2 cellular contexts compared by ENCODE assay signal in genomic region chr1:235253219-235253640, GRCh38.
TF ChIP-seq lines count a peak whose summit lies in the region.

No MANE protein-coding gene starts in this region.

TF ChIP-seq in HEK293, 187 proteins besides CTCF, POLR2A, EP300 and RAD21 (continued from another document and continues in another):
- TF ChIP-seq, protein P1, sequence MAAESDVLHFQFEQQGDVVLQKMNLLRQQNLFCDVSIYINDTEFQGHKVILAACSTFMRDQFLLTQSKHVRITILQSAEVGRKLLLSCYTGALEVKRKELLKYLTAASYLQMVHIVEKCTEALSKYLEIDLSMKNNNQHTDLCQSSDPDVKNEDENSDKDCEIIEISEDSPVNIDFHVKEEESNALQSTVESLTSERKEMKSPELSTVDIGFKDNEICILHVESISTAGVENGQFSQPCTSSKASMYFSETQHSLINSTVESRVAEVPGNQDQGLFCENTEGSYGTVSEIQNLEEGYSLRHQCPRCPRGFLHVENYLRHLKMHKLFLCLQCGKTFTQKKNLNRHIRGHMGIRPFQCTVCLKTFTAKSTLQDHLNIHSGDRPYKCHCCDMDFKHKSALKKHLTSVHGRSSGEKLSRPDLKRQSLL (tag by site-specific recombination; IDR thresholded peaks at IDR 0.05): peak; percentile 68; the same call in 1 of the 2 replicates
- TF ChIP-seq GLIS1 (tag by site-specific recombination; IDR thresholded peaks at IDR 0.05) (peak; percentile 55), ZEB2 (tag by site-specific recombination; IDR thresholded peaks at IDR 0.05) (peak; percentile 29; the same call in 1 of the 2 replicates), ZNF324 (tag by site-specific recombination; IDR thresholded peaks at IDR 0.05) (peak; percentile 57; the same call in 1 of the 2 replicates), BCL11A (tag by site-specific recombination; IDR thresholded peaks at IDR 0.05; ENCODE audit: low read depth) (no peak), ZNF629 (tag by site-specific recombination; IDR thresholded peaks at IDR 0.05) (peak; percentile 28; the same call in 1 of the 2 replicates), REPIN1 (tag by site-specific recombination; IDR thresholded peaks at IDR 0.05; ENCODE audit: low read depth) (peak; percentile 19; the same call in 1 of the 2 replicates), TCF7L2 (IDR thresholded peaks at IDR 0.05; ENCODE audit: borderline replicate concordance, low read depth, low read length) (0 out of 2 replicates have a peak, but pooled peaks have one; percentile 17), PRDM1 (tag by site-specific recombination; IDR thresholded peaks at IDR 0.05) (peak; percentile 65; the same call in 1 of the 2 replicates), ZXDB (tag by site-specific recombination; IDR thresholded peaks at IDR 0.05) (peak; percentile 11; the same call in 1 of the 2 replicates), ZSCAN30 (tag by site-specific recombination; IDR thresholded peaks at IDR 0.05) (peak; percentile 46; the same call in 1 of the 2 replicates), SP7 (tag by site-specific recombination; IDR thresholded peaks at IDR 0.05) (peak; percentile 36; the same call in 1 of the 2 replicates), IKZF3 (tag by site-specific recombination; IDR thresholded peaks at IDR 0.05) (peak; percentile 95), ZNF335 (tag by site-specific recombination; conservative IDR thresholded peaks at IDR 0.05) (no peak), ZNF596 (tag by site-specific recombination; IDR thresholded peaks at IDR 0.05) (no peak)
- TF ChIP-seq, protein P2, sequence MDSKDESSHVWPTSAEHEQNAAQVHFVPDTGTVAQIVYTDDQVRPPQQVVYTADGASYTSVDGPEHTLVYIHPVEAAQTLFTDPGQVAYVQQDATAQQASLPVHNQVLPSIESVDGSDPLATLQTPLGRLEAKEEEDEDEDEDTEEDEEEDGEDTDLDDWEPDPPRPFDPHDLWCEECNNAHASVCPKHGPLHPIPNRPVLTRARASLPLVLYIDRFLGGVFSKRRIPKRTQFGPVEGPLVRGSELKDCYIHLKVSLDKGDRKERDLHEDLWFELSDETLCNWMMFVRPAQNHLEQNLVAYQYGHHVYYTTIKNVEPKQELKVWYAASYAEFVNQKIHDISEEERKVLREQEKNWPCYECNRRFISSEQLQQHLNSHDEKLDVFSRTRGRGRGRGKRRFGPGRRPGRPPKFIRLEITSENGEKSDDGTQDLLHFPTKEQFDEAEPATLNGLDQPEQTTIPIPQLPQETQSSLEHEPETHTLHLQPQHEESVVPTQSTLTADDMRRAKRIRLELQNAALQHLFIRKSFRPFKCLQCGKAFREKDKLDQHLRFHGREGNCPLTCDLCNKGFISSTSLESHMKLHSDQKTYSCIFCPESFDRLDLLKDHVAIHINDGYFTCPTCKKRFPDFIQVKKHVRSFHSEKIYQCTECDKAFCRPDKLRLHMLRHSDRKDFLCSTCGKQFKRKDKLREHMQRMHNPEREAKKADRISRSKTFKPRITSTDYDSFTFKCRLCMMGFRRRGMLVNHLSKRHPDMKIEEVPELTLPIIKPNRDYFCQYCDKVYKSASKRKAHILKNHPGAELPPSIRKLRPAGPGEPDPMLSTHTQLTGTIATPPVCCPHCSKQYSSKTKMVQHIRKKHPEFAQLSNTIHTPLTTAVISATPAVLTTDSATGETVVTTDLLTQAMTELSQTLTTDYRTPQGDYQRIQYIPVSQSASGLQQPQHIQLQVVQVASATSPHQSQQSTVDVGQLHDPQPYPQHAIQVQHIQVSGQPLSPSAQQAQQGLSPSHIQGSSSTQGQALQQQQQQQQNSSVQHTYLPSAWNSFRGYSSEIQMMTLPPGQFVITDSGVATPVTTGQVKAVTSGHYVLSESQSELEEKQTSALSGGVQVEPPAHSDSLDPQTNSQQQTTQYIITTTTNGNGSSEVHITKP (tag by site-specific recombination; IDR thresholded peaks at IDR 0.05): peak; percentile 33; the same call in 1 of the 2 replicates
- TF ChIP-seq, protein P3, sequence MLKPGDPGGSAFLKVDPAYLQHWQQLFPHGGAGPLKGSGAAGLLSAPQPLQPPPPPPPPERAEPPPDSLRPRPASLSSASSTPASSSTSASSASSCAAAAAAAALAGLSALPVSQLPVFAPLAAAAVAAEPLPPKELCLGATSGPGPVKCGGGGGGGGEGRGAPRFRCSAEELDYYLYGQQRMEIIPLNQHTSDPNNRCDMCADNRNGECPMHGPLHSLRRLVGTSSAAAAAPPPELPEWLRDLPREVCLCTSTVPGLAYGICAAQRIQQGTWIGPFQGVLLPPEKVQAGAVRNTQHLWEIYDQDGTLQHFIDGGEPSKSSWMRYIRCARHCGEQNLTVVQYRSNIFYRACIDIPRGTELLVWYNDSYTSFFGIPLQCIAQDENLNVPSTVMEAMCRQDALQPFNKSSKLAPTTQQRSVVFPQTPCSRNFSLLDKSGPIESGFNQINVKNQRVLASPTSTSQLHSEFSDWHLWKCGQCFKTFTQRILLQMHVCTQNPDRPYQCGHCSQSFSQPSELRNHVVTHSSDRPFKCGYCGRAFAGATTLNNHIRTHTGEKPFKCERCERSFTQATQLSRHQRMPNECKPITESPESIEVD (tag by site-specific recombination; IDR thresholded peaks at IDR 0.05): peak; percentile 62
- TF ChIP-seq, protein P4, sequence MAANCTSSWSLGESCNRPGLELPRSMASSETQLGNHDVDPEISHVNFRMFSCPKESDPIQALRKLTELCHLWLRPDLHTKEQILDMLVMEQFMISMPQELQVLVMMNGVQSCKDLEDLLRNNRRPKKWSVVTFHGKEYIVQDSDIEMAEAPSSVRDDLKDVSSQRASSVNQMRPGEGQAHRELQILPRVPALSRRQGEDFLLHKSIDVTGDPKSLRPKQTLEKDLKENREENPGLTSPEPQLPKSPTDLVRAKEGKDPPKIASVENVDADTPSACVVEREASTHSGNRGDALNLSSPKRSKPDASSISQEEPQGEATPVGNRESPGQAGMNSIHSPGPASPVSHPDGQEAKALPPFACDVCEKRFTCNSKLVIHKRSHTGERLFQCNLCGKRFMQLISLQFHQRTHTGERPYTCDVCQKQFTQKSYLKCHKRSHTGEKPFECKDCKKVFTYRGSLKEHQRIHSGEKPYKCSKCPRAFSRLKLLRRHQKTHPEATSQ (tag by site-specific recombination; IDR thresholded peaks at IDR 0.05): no peak
- TF ChIP-seq, protein P5, sequence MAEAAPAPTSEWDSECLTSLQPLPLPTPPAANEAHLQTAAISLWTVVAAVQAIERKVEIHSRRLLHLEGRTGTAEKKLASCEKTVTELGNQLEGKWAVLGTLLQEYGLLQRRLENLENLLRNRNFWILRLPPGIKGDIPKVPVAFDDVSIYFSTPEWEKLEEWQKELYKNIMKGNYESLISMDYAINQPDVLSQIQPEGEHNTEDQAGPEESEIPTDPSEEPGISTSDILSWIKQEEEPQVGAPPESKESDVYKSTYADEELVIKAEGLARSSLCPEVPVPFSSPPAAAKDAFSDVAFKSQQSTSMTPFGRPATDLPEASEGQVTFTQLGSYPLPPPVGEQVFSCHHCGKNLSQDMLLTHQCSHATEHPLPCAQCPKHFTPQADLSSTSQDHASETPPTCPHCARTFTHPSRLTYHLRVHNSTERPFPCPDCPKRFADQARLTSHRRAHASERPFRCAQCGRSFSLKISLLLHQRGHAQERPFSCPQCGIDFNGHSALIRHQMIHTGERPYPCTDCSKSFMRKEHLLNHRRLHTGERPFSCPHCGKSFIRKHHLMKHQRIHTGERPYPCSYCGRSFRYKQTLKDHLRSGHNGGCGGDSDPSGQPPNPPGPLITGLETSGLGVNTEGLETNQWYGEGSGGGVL (tag by site-specific recombination; IDR thresholded peaks at IDR 0.05): no peak

TF ChIP-seq in K562, 482 proteins besides CTCF, POLR2A, EP300 and RAD21 (continued from another document and continues in another):
- TF ChIP-seq MGA (IDR thresholded peaks at IDR 0.05): no peak
- TF ChIP-seq CBX5 (IDR thresholded peaks at IDR 0.05; ENCODE audit: borderline replicate concordance, low read depth): no peak
- TF ChIP-seq HDAC1 (IDR thresholded peaks at IDR 0.05): no peak
- TF ChIP-seq MEIS2 (IDR thresholded peaks at IDR 0.05; ENCODE audit: partially characterized antibody): no peak
- TF ChIP-seq, protein P6, sequence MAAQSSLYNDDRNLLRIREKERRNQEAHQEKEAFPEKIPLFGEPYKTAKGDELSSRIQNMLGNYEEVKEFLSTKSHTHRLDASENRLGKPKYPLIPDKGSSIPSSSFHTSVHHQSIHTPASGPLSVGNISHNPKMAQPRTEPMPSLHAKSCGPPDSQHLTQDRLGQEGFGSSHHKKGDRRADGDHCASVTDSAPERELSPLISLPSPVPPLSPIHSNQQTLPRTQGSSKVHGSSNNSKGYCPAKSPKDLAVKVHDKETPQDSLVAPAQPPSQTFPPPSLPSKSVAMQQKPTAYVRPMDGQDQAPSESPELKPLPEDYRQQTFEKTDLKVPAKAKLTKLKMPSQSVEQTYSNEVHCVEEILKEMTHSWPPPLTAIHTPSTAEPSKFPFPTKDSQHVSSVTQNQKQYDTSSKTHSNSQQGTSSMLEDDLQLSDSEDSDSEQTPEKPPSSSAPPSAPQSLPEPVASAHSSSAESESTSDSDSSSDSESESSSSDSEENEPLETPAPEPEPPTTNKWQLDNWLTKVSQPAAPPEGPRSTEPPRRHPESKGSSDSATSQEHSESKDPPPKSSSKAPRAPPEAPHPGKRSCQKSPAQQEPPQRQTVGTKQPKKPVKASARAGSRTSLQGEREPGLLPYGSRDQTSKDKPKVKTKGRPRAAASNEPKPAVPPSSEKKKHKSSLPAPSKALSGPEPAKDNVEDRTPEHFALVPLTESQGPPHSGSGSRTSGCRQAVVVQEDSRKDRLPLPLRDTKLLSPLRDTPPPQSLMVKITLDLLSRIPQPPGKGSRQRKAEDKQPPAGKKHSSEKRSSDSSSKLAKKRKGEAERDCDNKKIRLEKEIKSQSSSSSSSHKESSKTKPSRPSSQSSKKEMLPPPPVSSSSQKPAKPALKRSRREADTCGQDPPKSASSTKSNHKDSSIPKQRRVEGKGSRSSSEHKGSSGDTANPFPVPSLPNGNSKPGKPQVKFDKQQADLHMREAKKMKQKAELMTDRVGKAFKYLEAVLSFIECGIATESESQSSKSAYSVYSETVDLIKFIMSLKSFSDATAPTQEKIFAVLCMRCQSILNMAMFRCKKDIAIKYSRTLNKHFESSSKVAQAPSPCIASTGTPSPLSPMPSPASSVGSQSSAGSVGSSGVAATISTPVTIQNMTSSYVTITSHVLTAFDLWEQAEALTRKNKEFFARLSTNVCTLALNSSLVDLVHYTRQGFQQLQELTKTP (IDR thresholded peaks at IDR 0.05; ENCODE audit: low read depth in 1 of 2, partially characterized antibody in 2 of 2): no peak
- TF ChIP-seq NR1H2 (CRISPR knock-in tag; IDR thresholded peaks at IDR 0.05): no peak
- TF ChIP-seq EP400 (IDR thresholded peaks at IDR 0.05): no peak
- no peak for TF ChIP-seq U2AF2 (optimal IDR thresholded peaks at IDR 0.05; ENCODE audit: low read depth, low read length)
- TF ChIP-seq SMC3 (conservative IDR thresholded peaks at IDR 0.05; ENCODE audit: insufficient read depth, low read depth, low read length): peak; percentile 90
- no peak for TF ChIP-seq ZFP30 (CRISPR knock-in tag; IDR thresholded peaks at IDR 0.05; ENCODE audit: borderline replicate concordance)
- TF ChIP-seq CEBPB (tag; IDR thresholded peaks at IDR 0.05): peak; percentile 80
